In the genomic region with DNA sequence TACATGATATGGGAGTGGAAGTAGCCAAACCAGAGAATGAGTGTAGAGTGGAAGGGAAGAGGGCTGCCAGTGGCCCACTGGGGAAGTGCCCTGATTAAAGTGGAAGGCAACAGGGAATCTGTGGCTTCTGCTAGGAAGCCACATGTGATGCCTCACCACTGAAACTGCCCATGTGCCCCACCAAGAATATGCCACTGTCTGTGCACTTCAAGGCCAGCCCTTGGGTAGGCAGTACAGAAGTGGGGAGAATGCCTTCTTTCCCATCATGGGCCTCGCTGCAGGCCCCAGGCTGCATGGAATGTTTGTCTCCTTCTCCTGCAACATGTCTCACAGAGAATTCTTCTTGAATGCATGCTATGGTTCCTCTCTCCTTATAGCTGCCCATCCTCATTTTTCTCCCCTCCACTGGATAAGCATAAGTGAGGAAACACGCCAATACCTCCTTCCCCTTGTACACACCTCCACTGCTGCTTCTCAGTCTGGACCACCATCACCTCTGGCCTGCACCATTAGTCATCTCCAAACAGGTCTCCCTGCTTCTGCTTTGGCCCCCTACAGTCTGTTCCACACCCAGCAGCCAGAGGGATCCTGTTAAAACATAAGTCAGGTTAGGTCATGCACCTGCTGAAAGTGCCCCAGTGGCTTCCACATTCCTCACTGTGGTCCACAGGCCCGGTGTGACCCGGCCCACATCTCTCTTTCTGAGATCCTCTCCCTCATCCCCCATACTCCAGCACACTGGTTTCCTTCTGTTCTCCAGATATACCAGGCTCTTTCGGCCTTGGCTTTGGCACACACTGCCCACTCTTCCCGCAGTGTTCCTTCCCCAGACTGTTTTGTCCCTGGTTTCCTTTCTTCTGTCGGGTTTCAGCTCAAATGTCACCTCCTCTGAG, we compare ENCODE assay signal across 18 cellular contexts. TPM values are rescaled to one million over a fixed set of nuclear protein-coding genes. Genes with fewer than 3 reads are reported as not detected.
DNase-seq lines count a peak whose midpoint lies in the region; ATAC-seq and TF ChIP-seq lines count a peak whose summit lies in the region.
"Had no signal": no experiment of that assay in that cellular context is flagged by ENCODE, and none has a peak within 500 bp of the region (broad histone marks: within the 10 kb centered on the region; RNA-seq: fewer than 3 reads in every experiment).

No MANE protein-coding gene starts in this region.

- no peaks in the 10 kb centered on the region for H3K36me3 ChIP-seq in ascending aorta
- H3K36me3 ChIP-seq: colonic mucosa, stomach had no signal

- peaks cover 0 to 4% of the 10 kb centered on the region in 2 donors for H3K9me3 ChIP-seq in ascending aorta
- H3K9me3 ChIP-seq: colonic mucosa, SK-N-SH, stomach had no signal

- H3K4me1 Mint-ChIP-seq in dendritic cell treated with granulocyte-macrophage colony-stimulating factor and Interleukin-4, amounts not matched to agents 40 ng/mL and 50 ng/mL, for 4 days (ENCODE audit: low read depth), result peaks cover 71% of the 10 kb centered on the region
- peaks cover 42% of the 10 kb centered on the region for H3K4me1 Mint-ChIP-seq in stimulated activated memory B cell treated with anti-CD40 and anti-IgM and Interleukin-4, amounts not matched to agents 10 μg/mL and 1 μg/mL and 100 μg/mL, for 72 hours
- H3K4me1 Mint-ChIP-seq: mesothelial cell of epicardium had no signal

- ATAC-seq in HG03354 (IDR thresholded peaks at IDR 0.05; ENCODE audit: poor library complexity, severe bottlenecking, unreplicated experiment) (peak; percentile 79), Right ventricle myocardium inferior (no peak)
- peak; percentile 65 for ATAC-seq in stimulated activated memory B cell treated with anti-CD40 and anti-IgM and Interleukin-4, amounts not matched to agents 10 μg/mL and 1 μg/mL and 100 μg/mL, for 72 hours
- ATAC-seq: CD8-positive, alpha-beta T cell had no signal

- intact Hi-C loops in dendritic cell treated with granulocyte-macrophage colony-stimulating factor and Interleukin-4, amounts not matched to agents 40 ng/mL and 50 ng/mL, for 4 days (cut with micrococcal nuclease), result no loop called here
- intact Hi-C loops in ascending aorta (cut with DNase I) (no loop called here), Right ventricle myocardium inferior (cut with DNase I) (no loop called here)

- peaks cover 18% of the 10 kb centered on the region for H3K36me3 Mint-ChIP-seq in dendritic cell treated with granulocyte-macrophage colony-stimulating factor and Interleukin-4, amounts not matched to agents 40 ng/mL and 50 ng/mL, for 4 days (ENCODE audit: low read depth)
- peaks cover 8% of the 10 kb centered on the region for H3K36me3 Mint-ChIP-seq in stimulated activated memory B cell treated with anti-CD40 and anti-IgM and Interleukin-4, amounts not matched to agents 10 μg/mL and 1 μg/mL and 100 μg/mL, for 72 hours

- H3K27ac ChIP-seq in ascending aorta, result no peak overlapping the region
- H3K27ac ChIP-seq: colonic mucosa, stomach had no signal

- peak; percentile 44; the same call in 1 of the 2 replicates for TF ChIP-seq CTCF in GM12875 (IDR thresholded peaks at IDR 0.05; ENCODE audit: borderline replicate concordance, insufficient read depth, low read depth, low read length)
- no peak for TF ChIP-seq CTCF in ascending aorta (IDR thresholded peaks at IDR 0.05)

- H3K27ac Mint-ChIP-seq in dendritic cell treated with granulocyte-macrophage colony-stimulating factor and Interleukin-4, amounts not matched to agents 40 ng/mL and 50 ng/mL, for 4 days, result peak overlapping the region; percentile 88
- H3K27ac Mint-ChIP-seq in stimulated activated memory B cell treated with anti-CD40 and anti-IgM and Interleukin-4, amounts not matched to agents 10 μg/mL and 1 μg/mL and 100 μg/mL, for 72 hours, result peak overlapping the region; percentile 86
- H3K27ac Mint-ChIP-seq: CD8-positive, alpha-beta T cell; mesothelial cell of epicardium had no signal

- DNase-seq in ascending aorta (ENCODE audit: low spot score in 2 of 2), result no peak
- no peak for DNase-seq in NCI-H1105 (lab: John Stamatoyannopoulos, UW)
- no peak for DNase-seq in Right ventricle myocardium inferior (ENCODE audit: missing footprints)
- no peak for DNase-seq in D341Med (ENCODE audit: low spot score)
- DNase-seq: activated gamma-delta T cell; CD8-positive, alpha-beta T cell; colonic mucosa; glutamatergic neuron; KG1; NCI-H1694; NCI-H446 treated with DMSO at 0.1 percent for 48 hours; SK-N-SH; stomach had no signal

- H3K9me3 Mint-ChIP-seq in dendritic cell treated with granulocyte-macrophage colony-stimulating factor and Interleukin-4, amounts not matched to agents 40 ng/mL and 50 ng/mL, for 4 days, result no peaks in the 10 kb centered on the region
- H3K9me3 Mint-ChIP-seq in stimulated activated memory B cell treated with anti-CD40 and anti-IgM and Interleukin-4, amounts not matched to agents 10 μg/mL and 1 μg/mL and 100 μg/mL, for 72 hours, result no peaks in the 10 kb centered on the region

- H3K27me3 Mint-ChIP-seq in dendritic cell treated with granulocyte-macrophage colony-stimulating factor and Interleukin-4, amounts not matched to agents 40 ng/mL and 50 ng/mL, for 4 days, result no peaks in the 10 kb centered on the region
- H3K27me3 Mint-ChIP-seq in stimulated activated memory B cell treated with anti-CD40 and anti-IgM and Interleukin-4, amounts not matched to agents 10 μg/mL and 1 μg/mL and 100 μg/mL, for 72 hours, result no peaks in the 10 kb centered on the region

- H3K4me3 Mint-ChIP-seq in dendritic cell treated with granulocyte-macrophage colony-stimulating factor and Interleukin-4, amounts not matched to agents 40 ng/mL and 50 ng/mL, for 4 days, result no peak overlapping the region
- peak overlapping the region; percentile 59 for H3K4me3 Mint-ChIP-seq in stimulated activated memory B cell treated with anti-CD40 and anti-IgM and Interleukin-4, amounts not matched to agents 10 μg/mL and 1 μg/mL and 100 μg/mL, for 72 hours
- H3K4me3 Mint-ChIP-seq: CD8-positive, alpha-beta T cell; mesothelial cell of epicardium had no signal

- H3K4me1 ChIP-seq in ascending aorta, result no peaks in the 10 kb centered on the region
- H3K4me1 ChIP-seq: colonic mucosa had no signal

- H3K4me3 ChIP-seq in GM12875 (ENCODE audit: low read depth, low read length) (no peak overlapping the region), ascending aorta (no peak overlapping the region)
- H3K4me3 ChIP-seq: colonic mucosa, stomach had no signal

- H3K27me3 ChIP-seq in ascending aorta, result no peaks in the 10 kb centered on the region
- H3K27me3 ChIP-seq: colonic mucosa, stomach had no signal

RNA-seq across cellular contexts. Expression of a gene that starts 37.1 kb away (rescaled TPM):
- total RNA-seq in ascending aorta, result 3.5 TPM
- total RNA-seq in Right ventricle myocardium inferior, result 1.9 TPM
